ENCODE assay signal across 10 cellular contexts in the genomic region with DNA sequence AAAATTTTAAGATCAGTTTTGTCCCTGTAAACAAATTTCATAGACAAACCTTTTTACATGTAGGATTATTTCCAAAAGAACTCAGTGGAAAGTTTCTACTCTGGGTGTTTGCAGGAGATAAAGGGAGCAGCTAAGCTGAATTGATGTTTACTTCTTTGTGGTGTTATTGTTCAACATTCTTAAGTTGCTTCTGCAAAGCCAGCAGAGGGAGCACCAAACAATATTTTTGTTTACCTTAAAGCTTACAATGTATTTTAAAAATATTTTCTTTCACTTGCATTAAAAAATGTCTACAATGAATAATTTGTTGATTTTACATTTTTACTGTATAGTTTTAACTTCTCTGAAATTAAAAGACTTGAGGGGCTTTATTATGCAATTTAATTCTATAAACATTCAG.
DNase-seq lines count a peak whose midpoint lies in the region; ATAC-seq, FAIRE-seq and TF ChIP-seq lines count a peak whose summit lies in the region.
"Had no signal": no experiment of that assay in that cellular context is flagged by ENCODE, and none has a peak within 500 bp of the region (broad histone marks: within the 10 kb centered on the region; RNA-seq: fewer than 3 reads in every experiment).

No MANE protein-coding gene starts in this region.

- no peaks in the 10 kb centered on the region for H3F3A ChIP-seq in GM23338 (replicated peaks; ENCODE audit: low read depth)

- H3K4me1 Mint-ChIP-seq in GM23338: peaks cover 16% of the 10 kb centered on the region

- FAIRE-seq in islet of Langerhans (lab: Jason Lieb, UNC): peak; percentile 79

- no peak overlapping the region for H3K4me3 Mint-ChIP-seq in GM23338
- H3K4me3 Mint-ChIP-seq: IgD-negative memory B cell had no signal

- intact Hi-C loops in adrenal gland (cut with DNase I): no loop called here

- DNase-seq in AG09319 (ENCODE audit: extremely low read depth, low read depth): peak; percentile 10
- peak; percentile 23 for DNase-seq in GM23338 (ENCODE audit: low spot score)
- no peak for DNase-seq in adrenal gland
- no peak for DNase-seq in activated CD4-positive, alpha-beta T cell treated with anti-CD3 and anti-CD28 coated beads, Interleukin-2, amount 50 U/mL, for 1 hour
- no peak for DNase-seq in activated CD4-positive, alpha-beta T cell treated with anti-CD3 and anti-CD28 coated beads for 1 hour
- DNase-seq: activated CD8-positive, alpha-beta memory T cell treated with anti-CD3 and anti-CD28 coated beads, Interleukin-2, amount 50 U/mL, for 4 hours had no signal

- no peaks in the 10 kb centered on the region for H3K27me3 Mint-ChIP-seq in GM23338 (ENCODE audit: insufficient read depth, low read depth, poor library complexity)
- H3K27me3 Mint-ChIP-seq: IgD-negative memory B cell had no signal

- no peaks in the 10 kb centered on the region for H3K36me3 Mint-ChIP-seq in GM23338 (ENCODE audit: low read depth)
- H3K36me3 Mint-ChIP-seq: IgD-negative memory B cell had no signal

- peak overlapping the region; percentile 90 for H3K27ac Mint-ChIP-seq in GM23338
- H3K27ac Mint-ChIP-seq: IgD-negative memory B cell had no signal

- H3K4me1 ChIP-seq in GM23338 (ENCODE audit: insufficient read depth) (peaks cover 21% of the 10 kb centered on the region), adrenal gland (replicated peaks in 1 of 2) (peaks cover 0 to 7% of the 10 kb centered on the region in 2 donors)

- TF ChIP-seq CTCF in AG09319 (IDR thresholded peaks at IDR 0.05; ENCODE audit: low read depth, low read length): peak; percentile 52
- TF ChIP-seq CTCF in GM23338 (conservative IDR thresholded peaks at IDR 0.05; ENCODE audit: low read depth in 2 of 2): peak; percentile 51 to 61
- peak; percentile 13 to 60 (median 32) for TF ChIP-seq CTCF in adrenal gland (IDR thresholded peaks at IDR 0.05)

- TF ChIP-seq POLR2A in adrenal gland (IDR thresholded peaks at IDR 0.05): no peak

- no peaks in the 10 kb centered on the region for H3K79me2 ChIP-seq in GM23338 (replicated peaks; ENCODE audit: insufficient read depth)

- no peak overlapping the region for H3K27ac ChIP-seq in GM23338 (ENCODE audit: low read depth)
- no peak overlapping the region for H3K27ac ChIP-seq in adrenal gland

- no peaks in the 10 kb centered on the region for H4K20me1 ChIP-seq in GM23338 (replicated peaks; ENCODE audit: insufficient read depth)

- H3K9me3 ChIP-seq in adrenal gland (replicated peaks in 1 of 3): no peaks in the 10 kb centered on the region

- H3K4me2 ChIP-seq in GM23338: no peak overlapping the region

- H3K36me3 ChIP-seq in GM23338 (ENCODE audit: insufficient read depth) (no peaks in the 10 kb centered on the region), adrenal gland (replicated peaks in 1 of 2) (no peaks in the 10 kb centered on the region)

- H3K9me3 Mint-ChIP-seq in GM23338: no peaks in the 10 kb centered on the region
- H3K9me3 Mint-ChIP-seq: IgD-negative memory B cell had no signal

- H3K9me2 ChIP-seq in GM23338 (ENCODE audit: insufficient read depth): no peaks in the 10 kb centered on the region

- no peak overlapping the region for H3K4me3 ChIP-seq in GM23338
- H3K4me3 ChIP-seq in adrenal gland: no peak overlapping the region

- no peak; the same call in 2 of the 3 replicates for ATAC-seq in GM23338
- ATAC-seq in HG03520 (IDR thresholded peaks at IDR 0.05; ENCODE audit: unreplicated experiment): no peak
- no peak for ATAC-seq in HG02798 (IDR thresholded peaks at IDR 0.05; ENCODE audit: poor library complexity, unreplicated experiment)

- H2AFZ ChIP-seq in GM23338: no peak overlapping the region

- H3K27me3 ChIP-seq in GM23338 (ENCODE audit: insufficient read depth) (no peaks in the 10 kb centered on the region), adrenal gland (no peaks in the 10 kb centered on the region)

TF ChIP-seq in GM23338, 12 proteins besides CTCF, POLR2A, EP300 and RAD21:
- no peak for TF ChIP-seq STAT1 (IDR thresholded peaks at IDR 0.05; ENCODE audit: unreplicated experiment)
- no peak for TF ChIP-seq ZNF114 (CRISPR knock-in tag; IDR thresholded peaks at IDR 0.05)
TF ChIP-seq in GM23338: peak in this region for 0.

Comparison
In these comparisons a context has a peak if more than half of its experiments do, and no peak if none do; other contexts are left out.
1. DNase-seq: peak in AG09319 (single experiment) and GM23338 (single experiment); none in adrenal gland (0 of 7), activated CD4-positive, alpha-beta T cell treated with anti-CD3 and anti-CD28 coated beads, Interleukin-2, amount 50 U/mL, for 1 hour (single experiment) and activated CD4-positive, alpha-beta T cell treated with anti-CD3 and anti-CD28 coated beads for 1 hour (single experiment).
2. Peak in every context shown above with its lines, with median percentiles within 50 percentile points of each other: CTCF ChIP-seq.